ENCODE assay signal across 30 cellular contexts in genomic region chr18:9008203-9008708, GRCh38.
"Had no signal": no experiment of that assay in that cellular context is flagged by ENCODE, and none has a peak within 500 bp of the region (broad histone marks: within the 10 kb centered on the region; RNA-seq: fewer than 3 reads in every experiment).

No MANE protein-coding gene starts in this region.

- FAIRE-seq: keratinocyte, pancreas, urothelium cell line had no signal

- H3K9me3 ChIP-seq: lower lobe of right lung, pancreas, prostate gland, suprapubic skin, thoracic aorta, tibial artery, upper lobe of right lung had no signal

- H3K4me1 ChIP-seq: lower lobe of right lung, pancreas, prostate gland, suprapubic skin, tibial artery, upper lobe of right lung had no signal

- ATAC-seq: left cardiac atrium; left lobe of liver; lower lobe of right lung; naive thymus-derived CD8-positive, alpha-beta T cell; pancreas; right cardiac atrium; sciatic nerve; upper lobe of right lung had no signal

- H3K36me3 ChIP-seq: lower lobe of right lung, pancreas, prostate gland, suprapubic skin, thoracic aorta, tibial artery, upper lobe of right lung had no signal

- H3K27ac ChIP-seq: lower lobe of right lung, pancreas, prostate gland, skin epidermis, suprapubic skin, thoracic aorta, tibial artery, upper lobe of right lung had no signal

- H3K4me1 Mint-ChIP-seq: naive thymus-derived CD8-positive, alpha-beta T cell; nephron; neural crest cell had no signal

- H3K27ac Mint-ChIP-seq: naive thymus-derived CD8-positive, alpha-beta T cell; nephron; stimulated activated naive CD8-positive, alpha-beta T cell treated with anti-CD3 and anti-CD28 coated beads, Interleukin-15, Interleukin-2, amounts not matched to agents 100 ng/mL and 50 ng/mL, for 24 hours had no signal

- H3K4me3 Mint-ChIP-seq: naive thymus-derived CD8-positive, alpha-beta T cell; nephron; neural crest cell; stimulated activated naive CD8-positive, alpha-beta T cell treated with anti-CD3 and anti-CD28 coated beads, Interleukin-15, Interleukin-2, amounts not matched to agents 100 ng/mL and 50 ng/mL, for 24 hours had no signal

- H3K27me3 ChIP-seq: pancreas, suprapubic skin, upper lobe of right lung had no signal

- DNase-seq: kidney glomerular epithelial cell; left cardiac atrium; lower lobe of right lung; mammary epithelial cell; mesenchymal stem cell; naive thymus-derived CD8-positive, alpha-beta T cell; nucleus accumbens; pancreas; posterior cingulate gyrus; retina; right cardiac atrium; stimulated activated CD4-positive, alpha-beta T cell treated with anti-CD3 and anti-CD28 coated beads, Interleukin-12 subunit alpha, Interleukin-12 subunit beta, amount 100 ng/mL, for 4 hours; stimulated activated CD4-positive, alpha-beta T cell treated with anti-CD3 and anti-CD28 coated beads, Interleukin-15, amount 100 ng/mL, for 24 hours; stimulated activated CD4-positive, alpha-beta T cell treated with anti-CD3 and anti-CD28 coated beads, Interleukin-2, amount 100 ng/mL, for 24 hours; stimulated activated CD4-positive, alpha-beta T cell treated with anti-CD3 and anti-CD28 coated beads, Interleukin-4, amount 100 ng/mL, for 1 hour; stimulated activated naive CD4-positive, alpha-beta T cell; tibial artery; trophoblast cell; upper lobe of right lung had no signal

- H3K4me3 ChIP-seq: lower lobe of right lung, pancreas, prostate gland, skin epidermis, suprapubic skin, thoracic aorta, tibial artery, upper lobe of right lung had no signal
